ENCODE assay signal across 29 cellular contexts in the genomic region with DNA sequence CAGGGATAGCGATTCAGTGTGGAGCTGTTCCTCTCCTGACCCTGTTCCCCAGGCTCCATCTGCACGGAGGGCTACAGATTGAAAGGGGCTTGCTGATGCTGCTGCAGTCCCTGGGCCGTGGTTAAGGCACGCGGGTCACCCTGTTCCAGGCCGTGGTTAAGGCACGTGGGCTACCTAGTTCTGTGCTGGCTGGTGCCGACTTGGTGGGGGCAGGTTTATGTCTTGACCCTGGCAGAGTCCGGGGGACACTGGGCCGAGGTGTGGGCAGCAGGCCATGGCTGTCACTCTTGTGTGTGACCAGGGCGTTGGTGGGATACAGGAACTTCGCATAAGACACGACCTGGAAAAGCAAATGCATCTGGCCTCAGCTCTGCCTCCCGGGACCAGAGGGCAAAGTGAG. TPM values are rescaled to one million over a fixed set of nuclear protein-coding genes. Genes with fewer than 3 reads are reported as not detected.
"Had no signal": no experiment of that assay in that cellular context is flagged by ENCODE, and none has a peak within 500 bp of the region (broad histone marks: within the 10 kb centered on the region; RNA-seq: fewer than 3 reads in every experiment).

No MANE protein-coding gene starts in this region.

- H3K27ac Mint-ChIP-seq: dendritic cell treated with granulocyte-macrophage colony-stimulating factor and Interleukin-4, amounts not matched to agents 40 ng/mL and 50 ng/mL, for 4 days; effector memory CD8-positive, alpha-beta T cell; nephron had no signal

- H3K4me3 ChIP-seq: esophagus muscularis mucosa, gastrocnemius medialis, heart right ventricle, psoas muscle, stomach, thoracic aorta, transverse colon had no signal

- FAIRE-seq: islet of Langerhans, urothelium cell line had no signal

- H3K27ac ChIP-seq: epithelial cell of prostate, esophagus muscularis mucosa, gastrocnemius medialis, heart right ventricle, neutrophil, psoas muscle, stomach, thoracic aorta, transverse colon had no signal

- H3K9me3 ChIP-seq: esophagus muscularis mucosa, gastrocnemius medialis, heart right ventricle, neutrophil, psoas muscle, stomach, thoracic aorta, transverse colon had no signal

- ATAC-seq: effector memory CD8-positive, alpha-beta T cell; gastrocnemius medialis; psoas muscle; sciatic nerve had no signal

- H3K27me3 ChIP-seq: esophagus muscularis mucosa, gastrocnemius medialis, heart right ventricle, neutrophil, stomach, transverse colon had no signal

- H3K27me3 Mint-ChIP-seq: dendritic cell treated with granulocyte-macrophage colony-stimulating factor and Interleukin-4, amounts not matched to agents 40 ng/mL and 50 ng/mL, for 4 days; effector memory CD8-positive, alpha-beta T cell; naive B cell had no signal

- H3K4me3 Mint-ChIP-seq: dendritic cell treated with granulocyte-macrophage colony-stimulating factor and Interleukin-4, amounts not matched to agents 40 ng/mL and 50 ng/mL, for 4 days; effector memory CD8-positive, alpha-beta T cell; naive B cell; nephron had no signal

- H3K9me3 Mint-ChIP-seq: nephron had no signal

- DNase-seq: effector memory CD8-positive, alpha-beta T cell; gastrocnemius medialis; heart right ventricle; hypothalamus; kidney glomerular epithelial cell; mesendoderm; naive B cell; psoas muscle; retina; stimulated activated CD4-positive, alpha-beta T cell treated with anti-CD3 and anti-CD28 coated beads, Interleukin-2, amount 100 ng/mL, for 24 hours; stimulated activated CD4-positive, alpha-beta T cell treated with anti-CD3 and anti-CD28 coated beads, Interleukin-4, amount 100 ng/mL, for 4 hours; stimulated activated naive CD4-positive, alpha-beta T cell; stomach; substantia nigra; transverse colon had no signal

RNA-seq across cellular contexts. Expression of a gene that starts 34.1 kb away (rescaled TPM):
- total RNA-seq: esophagus muscularis mucosa, fibroblast of villous mesenchyme, gastrocnemius medialis, heart right ventricle, lung microvascular endothelial cell, osteoblast, psoas muscle, sciatic nerve, skeletal muscle tissue, thoracic aorta had no signal
- polyA plus RNA-seq: heart right ventricle, liver had no signal
